20 cellular contexts compared by ENCODE assay signal in the genomic region with DNA sequence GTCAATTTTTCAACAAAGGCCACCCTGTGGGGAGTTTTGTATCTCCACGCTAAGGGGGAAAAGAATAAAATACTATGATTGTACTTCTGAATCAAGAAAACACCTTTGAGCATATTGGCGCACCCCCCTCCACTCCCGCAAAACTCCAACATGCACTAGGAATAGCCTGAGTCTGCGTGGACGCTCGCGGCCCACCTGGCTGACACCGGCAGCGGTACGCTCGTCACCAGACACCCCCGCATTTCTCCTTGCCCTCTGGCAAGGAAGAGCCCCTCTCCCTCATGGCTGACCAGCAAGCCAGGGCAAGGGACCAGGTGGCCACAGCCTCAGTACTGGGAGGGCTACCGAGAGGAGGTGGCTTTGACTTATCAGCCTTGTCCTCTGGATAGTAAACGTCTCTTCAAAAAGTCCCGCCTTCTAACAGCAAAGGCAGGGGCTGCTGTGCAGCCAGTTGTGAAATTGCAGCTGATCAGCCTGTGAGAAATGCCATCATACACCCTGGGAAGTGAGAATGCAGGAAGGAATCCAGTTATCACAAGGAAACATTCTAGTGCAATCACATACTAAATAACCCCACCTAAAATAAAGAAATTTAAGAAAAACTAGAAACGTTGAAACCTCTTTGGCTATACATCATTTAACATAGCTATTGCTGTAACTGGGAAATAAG.
DNase-seq lines count a peak whose midpoint lies in the region; ATAC-seq, FAIRE-seq and TF ChIP-seq lines count a peak whose summit lies in the region.
"Had no signal": no experiment of that assay in that cellular context is flagged by ENCODE, and none has a peak within 500 bp of the region (broad histone marks: within the 10 kb centered on the region; RNA-seq: fewer than 3 reads in every experiment).

No MANE protein-coding gene starts in this region.

- no peak for FAIRE-seq in GM19239 (lab: Jason Lieb, UNC)
- FAIRE-seq: A549, HepG2 had no signal

- no peak overlapping the region for H4K5ac ChIP-seq in IMR-90 (ENCODE audit: low read depth, low read length)

- no peaks in the 10 kb centered on the region for H3K79me1 ChIP-seq in IMR-90 (ENCODE audit: low read depth in 1 of 2, low read length in 2 of 2)
- peaks cover 1% of the 10 kb centered on the region for H3K79me1 ChIP-seq in neuronal stem cell (ENCODE audit: low read depth, low read length)

- in situ Hi-C loops in IMR-90 (cut with MboI; ENCODE audit: low sequenced_read_pairs) = no loop called here

- no peak overlapping the region for H2BK20ac ChIP-seq in IMR-90 (ENCODE audit: low read depth, low read length)

- no peak overlapping the region for H2AK9ac ChIP-seq in IMR-90 (replicated peaks; ENCODE audit: low read depth, low read length, poor library complexity)

- H2BK120ac ChIP-seq in IMR-90 (ENCODE audit: low read depth, low read length) (no peak overlapping the region), neuronal stem cell (ENCODE audit: low read depth, low read length) (no peak overlapping the region)

- TF ChIP-seq RAD21 in IMR-90 (IDR thresholded peaks at IDR 0.05; ENCODE audit: low read length) = no peak

- WGBS in IMR-90 (ENCODE audit: extremely low coverage in 2 of 2, insufficient read length in 1 of 2), 2 experiments = 98% methylated on average over 9 of the region's 16 CpGs; no CpG with 5 or more reads in 1 of the 2 experiments
- no CpG with 5 or more reads among the region's 16 CpGs for WGBS in neuronal stem cell (ENCODE audit: extremely low coverage in 2 of 2, insufficient read length in 2 of 2, insufficient replicate concordance in 1 of 2), 2 donors

- H4K91ac ChIP-seq in IMR-90 (ENCODE audit: insufficient read depth, low read depth, low read length) (no peak overlapping the region), neuronal stem cell (ENCODE audit: low read depth, low read length, poor library complexity) (no peak overlapping the region)

- H3K4me1 ChIP-seq in IMR-90 (ENCODE audit: control insufficient read depth, insufficient read depth, low read length) (no peaks in the 10 kb centered on the region), neuronal stem cell (ENCODE audit: control insufficient read depth in 2 of 2, insufficient read depth in 1 of 2, low read depth in 1 of 2, low read length in 2 of 2) (no peaks in the 10 kb centered on the region)
- H3K4me1 ChIP-seq: A549, Caco-2, HAP-1 had no signal

- ATAC-seq in IMR-90 (ENCODE audit: low read depth) = no peak
- no peak for ATAC-seq in GM21390 (IDR thresholded peaks at IDR 0.05; ENCODE audit: unreplicated experiment)
- no peak for ATAC-seq in HG02840 (IDR thresholded peaks at IDR 0.05; ENCODE audit: low FRiP score, unreplicated experiment)
- ATAC-seq in HG03025 (IDR thresholded peaks at IDR 0.05; ENCODE audit: low FRiP score, unreplicated experiment) = no peak
- ATAC-seq: A549, HepG2 had no signal

- H2BK5ac ChIP-seq in IMR-90 (ENCODE audit: low read depth, low read length, poor library complexity, severe bottlenecking) (no peak overlapping the region), neuronal stem cell (ENCODE audit: low read length) (no peak overlapping the region)

- intact Hi-C loops in IMR-90 (cut with micrococcal nuclease) = no loop called here

- CTCF ChIA-PET in IMR-90 (lab: Yijun Ruan, JAX) = no interaction called here

- H3K27me3 ChIP-seq in IMR-90 (ENCODE audit: control insufficient read depth, insufficient read depth, low read length) (no peaks in the 10 kb centered on the region), kidney epithelial cell (ENCODE audit: control insufficient read depth, insufficient read depth, low read length) (no peaks in the 10 kb centered on the region), neuronal stem cell (ENCODE audit: control insufficient read depth in 3 of 3, insufficient read depth in 3 of 3, low read depth in 1 of 3, low read length in 3 of 3) (no peaks in the 10 kb centered on the region)

- H2BK15ac ChIP-seq in IMR-90 (ENCODE audit: low read depth, low read length) = no peak overlapping the region
- H2BK15ac ChIP-seq in neuronal stem cell (ENCODE audit: low read length) = no peak overlapping the region

- H2AK5ac ChIP-seq in IMR-90 (ENCODE audit: low read depth, low read length) (no peak overlapping the region), neuronal stem cell (ENCODE audit: low read depth, low read length) (no peak overlapping the region)

- H3K18ac ChIP-seq in IMR-90 (ENCODE audit: low read depth, low read length) (no peak overlapping the region), neuronal stem cell (ENCODE audit: low read length) (peak overlapping the region; percentile 80)

- H3K9me3 ChIP-seq in IMR-90 (ENCODE audit: control insufficient read depth, insufficient read depth, low read length) (no peaks in the 10 kb centered on the region; the same call in 1 of the 2 replicates), neuronal stem cell (replicated peaks in 1 of 2; ENCODE audit: control insufficient read depth in 2 of 2, insufficient read depth in 1 of 2, low read depth in 1 of 2, low read length in 2 of 2) (peaks cover 3 to 19% of the 10 kb centered on the region in 2 donors)
- H3K9me3 ChIP-seq: Caco-2 had no signal

- H3K23ac ChIP-seq in IMR-90 (ENCODE audit: low read depth, low read length) (no peak overlapping the region), neuronal stem cell (ENCODE audit: low read depth, low read length, poor library complexity) (peak overlapping the region; percentile 49)

- dilution Hi-C loops in IMR-90 (cut with HindIII; ENCODE audit: low sequenced_read_pairs, unreplicated experiment) = no loop called here

- POLR2A ChIA-PET in IMR-90 (lab: Charles Lee; ENCODE audit: unreplicated experiment) = no interaction called here

- H3K9ac ChIP-seq in IMR-90 (ENCODE audit: low read depth, low read length) = no peak overlapping the region
- no peak overlapping the region for H3K9ac ChIP-seq in neuronal stem cell (ENCODE audit: low read depth, low read length, poor library complexity)
- H3K9ac ChIP-seq: GM23248 had no signal

- H3K36me3 ChIP-seq in IMR-90 (ENCODE audit: control insufficient read depth, insufficient read depth, low read length) = peaks cover 6% of the 10 kb centered on the region
- H3K36me3 ChIP-seq in kidney epithelial cell (ENCODE audit: control insufficient read depth, insufficient read depth, low read length) = no peaks in the 10 kb centered on the region
- H3K36me3 ChIP-seq in neuronal stem cell (replicated peaks in 1 of 2; ENCODE audit: control insufficient read depth in 2 of 2, insufficient read depth in 2 of 2, low read length in 2 of 2) = peaks cover 2 to 46% of the 10 kb centered on the region in 2 donors
- H3K36me3 ChIP-seq: HAP-1 had no signal

- H4K8ac ChIP-seq in IMR-90 (ENCODE audit: low read depth in 2 of 2, low read length in 2 of 2) (no peak overlapping the region), neuronal stem cell (ENCODE audit: low read depth, low read length) (no peak overlapping the region)

- TF ChIP-seq CTCF in IMR-90 (conservative IDR thresholded peaks at IDR 0.05; ENCODE audit: low read depth, low read length) (no peak), choroid plexus epithelial cell (conservative IDR thresholded peaks at IDR 0.05; ENCODE audit: low read depth, low read length) (no peak), kidney epithelial cell (IDR thresholded peaks at IDR 0.05; ENCODE audit: insufficient read depth, low read length, poor library complexity, severe bottlenecking) (no peak)

- peak; percentile 9 for DNase-seq in IMR-90
- peak; percentile 58 for DNase-seq in choroid plexus epithelial cell (ENCODE audit: low read depth)
- peak; percentile 12 for DNase-seq in kidney epithelial cell (ENCODE audit: low read depth)
- no peak for DNase-seq in neuronal stem cell (ENCODE audit: low spot score)
- DNase-seq in GM19239 (ENCODE audit: insufficient read length, low spot score) = no peak
- DNase-seq: AML-193; Caco-2; CD4-positive, alpha-beta T cell; DMS153; DMS79 treated with DMSO at 0.1 percent for 48 hours; GF-D8; GM23248 had no signal

- H3K56ac ChIP-seq in IMR-90 (ENCODE audit: extremely low read depth, insufficient read depth, low read length) = no peak overlapping the region

- H3K14ac ChIP-seq in IMR-90 (replicated peaks; ENCODE audit: low read depth, low read length) = no peak overlapping the region
- no peak overlapping the region for H3K14ac ChIP-seq in neuronal stem cell (ENCODE audit: low read length)

- H3K4me3 ChIP-seq in IMR-90 (ENCODE audit: insufficient read depth, low read depth, low read length) (no peak overlapping the region), choroid plexus epithelial cell (ENCODE audit: low read depth, low read length) (no peak overlapping the region), kidney epithelial cell (ENCODE audit: low read depth, low read length) (no peak overlapping the region), neuronal stem cell (ENCODE audit: low read length in 2 of 2) (no peak overlapping the region)
- H3K4me3 ChIP-seq: A549, GM23248, HAP-1 had no signal

- BruUV-seq in IMR-90 (replicated peaks; lab: Mats Ljungman, UMichigan) = no TSS peak

- no peak overlapping the region for H2BK12ac ChIP-seq in neuronal stem cell (ENCODE audit: low read length)

- H4K20me1 ChIP-seq in IMR-90 (ENCODE audit: insufficient read depth, low read length) = no peaks in the 10 kb centered on the region

- H3K4me2 ChIP-seq in IMR-90 (ENCODE audit: low read depth, low read length) = no peak overlapping the region
- no peak overlapping the region for H3K4me2 ChIP-seq in neuronal stem cell (ENCODE audit: insufficient read depth, low read length, poor library complexity, severe bottlenecking)
- H3K4me2 ChIP-seq: A549 had no signal

- no peak for TF ChIP-seq POLR2A in IMR-90 (IDR thresholded peaks at IDR 0.05; ENCODE audit: low read depth, low read length)

- H3K4ac ChIP-seq in IMR-90 (ENCODE audit: low read depth, low read length) (no peak overlapping the region), neuronal stem cell (ENCODE audit: low read length) (no peak overlapping the region)

- H2AFZ ChIP-seq in IMR-90 (replicated peaks; ENCODE audit: low read length, poor library complexity) = no peak overlapping the region
- H2AFZ ChIP-seq in neuronal stem cell (ENCODE audit: low read length) = no peak overlapping the region
- H2AFZ ChIP-seq: GM23248 had no signal

- H3K27ac ChIP-seq in IMR-90 (ENCODE audit: insufficient read depth, low read length) = no peak overlapping the region
- H3K27ac ChIP-seq in neuronal stem cell (replicated peaks; ENCODE audit: low read length) = no peak overlapping the region
- H3K27ac ChIP-seq: 22Rv1, A549, C4-2B, GM23248 had no signal

- peaks cover 9% of the 10 kb centered on the region; the same call in 1 of the 2 replicates for H3K9me1 ChIP-seq in IMR-90 (ENCODE audit: insufficient read depth, low read length)

TF ChIP-seq in IMR-90, 13 proteins besides CTCF, POLR2A, EP300 and RAD21:
- TF ChIP-seq MAZ (IDR thresholded peaks at IDR 0.05; ENCODE audit: borderline replicate concordance, low read depth, low read length) (no peak), MAFK (IDR thresholded peaks at IDR 0.05; ENCODE audit: low read depth, low read length) (no peak), CHD1 (IDR thresholded peaks at IDR 0.05; ENCODE audit: low read depth, low read length) (no peak), CEBPB (IDR thresholded peaks at IDR 0.05; ENCODE audit: low read depth, low read length) (no peak), RFX5 (IDR thresholded peaks at IDR 0.05; ENCODE audit: low read depth, low read length) (no peak)

Comparison
In these comparisons a context has a peak if more than half of its experiments do, and no peak if none do; other contexts are left out.
1. DNase-seq: peak in IMR-90 (single experiment), choroid plexus epithelial cell (single experiment) and kidney epithelial cell (single experiment); none in neuronal stem cell (single experiment) and GM19239 (single experiment).